ENCODE assay signal across 1 cellular context in the genomic region with DNA sequence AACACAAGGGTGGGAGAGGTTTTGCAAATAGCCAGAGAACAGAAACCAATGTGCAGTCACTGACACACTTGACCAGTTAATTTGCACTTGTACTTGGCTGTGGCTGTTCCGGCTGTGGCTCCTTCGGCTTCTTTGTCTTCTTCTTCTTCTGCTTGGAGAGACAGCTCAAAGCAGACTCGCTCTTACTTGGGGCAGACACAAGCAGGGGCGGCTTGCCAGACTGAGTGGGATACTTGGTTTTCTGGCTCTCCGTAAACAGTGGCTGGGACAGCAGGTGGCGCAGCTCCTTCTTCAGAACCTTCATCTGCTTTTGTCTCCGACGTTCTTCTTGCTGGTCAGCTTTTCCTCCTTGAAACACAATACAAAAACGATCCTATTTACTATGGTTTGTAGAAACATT.
TF ChIP-seq lines count a peak whose summit lies in the region.

No MANE protein-coding gene starts in this region.

TF ChIP-seq in K562, 482 proteins besides CTCF, POLR2A, EP300 and RAD21:
- no peak for TF ChIP-seq ZNF347 (CRISPR knock-in tag; IDR thresholded peaks at IDR 0.05; ENCODE audit: low read depth)
TF ChIP-seq in K562: peak in this region for 0.
